In the genomic region with DNA sequence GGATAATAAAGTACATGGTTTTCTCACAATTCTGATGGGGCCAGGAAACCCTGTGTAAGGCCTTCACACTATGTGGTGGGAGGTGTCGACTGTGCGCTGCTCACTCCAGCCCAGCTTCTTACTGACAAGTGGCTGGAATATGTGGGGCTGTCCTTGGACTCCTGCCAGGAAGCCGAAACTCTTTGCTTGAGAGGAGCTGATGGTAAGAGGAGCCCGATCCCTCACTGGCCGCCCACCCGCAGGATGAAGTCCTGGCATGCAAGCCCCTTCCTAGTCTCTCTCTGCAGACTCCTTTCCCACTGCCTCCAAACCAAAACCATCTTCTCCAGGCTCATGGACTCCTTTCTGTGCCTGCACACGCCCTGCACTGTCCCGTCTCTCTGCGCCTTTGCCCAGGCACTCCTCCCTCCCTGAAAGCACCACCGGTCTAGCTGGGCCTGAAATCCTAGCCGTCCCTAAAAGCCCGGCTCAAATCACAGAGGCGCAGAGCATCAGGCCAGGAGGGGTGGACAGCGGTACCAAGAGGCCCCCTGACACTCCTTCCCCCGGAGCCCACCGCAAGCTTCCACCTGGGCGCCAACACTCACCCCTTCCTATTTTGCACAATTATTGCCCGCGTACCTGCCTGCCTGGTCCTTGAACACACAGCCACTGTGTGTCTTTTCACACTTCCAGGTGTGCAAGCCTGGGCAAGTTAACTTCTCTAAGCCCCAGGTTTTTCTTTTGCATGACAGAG, we compare ENCODE assay signal across 8 cellular contexts.
DNase-seq lines count a peak whose midpoint lies in the region; ATAC-seq and TF ChIP-seq lines count a peak whose summit lies in the region.
"Not testable (repeated sequence)": the region's sequence is repeated elsewhere in the genome, so short reads cannot be mapped to it uniquely, and the experiment has no call there.

No MANE protein-coding gene starts in this region.

- peak overlapping the region; percentile 89 to 94 (median 94) for H3K4me3 Mint-ChIP-seq in T-cell

- peak overlapping the region; percentile 82 to 86 for H3K27ac Mint-ChIP-seq in T-cell

- H3K36me3 ChIP-seq in Loucy (ENCODE audit: insufficient read depth, low read length) = peaks cover 26% of the 10 kb centered on the region; the same call in 1 of the 2 replicates
- peaks cover 0 to 30% of the 10 kb centered on the region in 2 donors for H3K36me3 ChIP-seq in psoas muscle (ENCODE audit: insufficient read depth in 1 of 2, low read depth in 1 of 2)
- not testable (repeated sequence) for H3K36me3 ChIP-seq in urinary bladder (ENCODE audit: insufficient read depth)

- H3K27ac ChIP-seq in psoas muscle = peak overlapping the region; percentile 86
- H3K27ac ChIP-seq in urinary bladder (ENCODE audit: low read depth) = not testable (repeated sequence)

- H3F3A ChIP-seq in Loucy (ENCODE audit: low read depth) = not testable (repeated sequence)

- H3K27me3 Mint-ChIP-seq in T-cell = not testable (repeated sequence)

- 9% methylated on average over 19 of the region's 19 CpGs for WGBS in lower leg skin, 2 donors
- WGBS in psoas muscle, 3 donors = 7 to 11% (median 9%) methylated on average over 15 to 19 of the region's 19 CpGs
- WGBS in urinary bladder = 10% methylated on average over 18 of the region's 19 CpGs

- not testable (repeated sequence) for ATAC-seq in T-cell (replicated peaks in 1 of 4); psoas muscle

- not testable (repeated sequence) for H3K9me2 ChIP-seq in Loucy (replicated peaks; ENCODE audit: low read depth, low read length)

- peaks cover 38% of the 10 kb centered on the region for H3K79me2 ChIP-seq in Loucy (ENCODE audit: insufficient read depth, low read length)

- peak overlapping the region; percentile 94 for H3K9ac ChIP-seq in Loucy (ENCODE audit: low read depth, low read length, poor library complexity, severe bottlenecking)

- intact Hi-C loops in lower leg skin (cut with DNase I; ENCODE audit: low total_unique reads); psoas muscle (cut with DNase I): not testable (repeated sequence)

- peaks cover 27% of the 10 kb centered on the region for H4K20me1 ChIP-seq in Loucy (ENCODE audit: insufficient read depth, low read length, poor library complexity, severe bottlenecking)

- not testable (repeated sequence) for H3K9me3 ChIP-seq in Loucy (ENCODE audit: insufficient read depth, low read depth, low read length); psoas muscle

- H3K4me2 ChIP-seq in Loucy (ENCODE audit: low read depth, low read length, poor library complexity, severe bottlenecking) = peak overlapping the region; percentile 93

- POLR2A ChIA-PET in T-cell (lab: Charles Lee) = interaction anchor here (0.6 to 0.7 kb wide), 2 partner anchors 17 to 640 kb away, joined by 3 to 6 read pairs; no protein-coding TSS in a partner anchor

- CTCF ChIA-PET in T-cell (lab: Charles Lee) = interaction anchor here (0.6 kb wide), 2 partner anchors 431 to 593 kb away, joined by 5 to 8 read pairs; no protein-coding TSS in a partner anchor

- TF ChIP-seq CTCF in Loucy (conservative IDR thresholded peaks at IDR 0.05; ENCODE audit: low read length); astrocyte of the spinal cord (IDR thresholded peaks at IDR 0.05; ENCODE audit: low read depth, low read length); fibroblast of pulmonary artery (IDR thresholded peaks at IDR 0.05; ENCODE audit: low read length, missing control alignments); lower leg skin (IDR thresholded peaks at IDR 0.05); psoas muscle (IDR thresholded peaks at IDR 0.05): not testable (repeated sequence)

- not testable (repeated sequence) for H3K27me3 ChIP-seq in Loucy (ENCODE audit: insufficient read depth, low read length, poor library complexity, severe bottlenecking); psoas muscle (ENCODE audit: insufficient read depth in 3 of 3, low read length in 2 of 3)

- peaks cover 40 to 47% (median 43%) of the 10 kb centered on the region in 3 donors for H3K4me1 Mint-ChIP-seq in T-cell

- not testable (repeated sequence) for H2AFZ ChIP-seq in Loucy (ENCODE audit: low read length)

- H3K4me1 ChIP-seq in Loucy (ENCODE audit: insufficient read depth, low read length, poor library complexity, severe bottlenecking) (peaks cover 36% of the 10 kb centered on the region), psoas muscle (peaks cover 24% of the 10 kb centered on the region)
- not testable (repeated sequence) for H3K4me1 ChIP-seq in urinary bladder (ENCODE audit: insufficient read depth)

- peaks cover 25% of the 10 kb centered on the region for H3K36me3 Mint-ChIP-seq in T-cell

- H3K9me3 Mint-ChIP-seq in T-cell = not testable (repeated sequence)

- peak overlapping the region; percentile 96 for H3K4me3 ChIP-seq in Loucy (ENCODE audit: low read length, poor library complexity, severe bottlenecking)
- peak overlapping the region; percentile 90 for H3K4me3 ChIP-seq in astrocyte of the spinal cord (ENCODE audit: low read depth, low read length)
- H3K4me3 ChIP-seq in fibroblast of pulmonary artery (replicated peaks; ENCODE audit: low read depth, low read length) = peak overlapping the region; percentile 72
- peak overlapping the region; percentile 82 for H3K4me3 ChIP-seq in lower leg skin (ENCODE audit: low read depth, poor library complexity, severe bottlenecking)
- H3K4me3 ChIP-seq in psoas muscle = peak overlapping the region; percentile 95
- peak overlapping the region; percentile 97 for H3K4me3 ChIP-seq in urinary bladder (ENCODE audit: low read depth, low read length)

- peak; percentile 62 for DNase-seq in Daoy (ENCODE audit: low read depth)
- not testable (repeated sequence) for DNase-seq in T-cell
- peak; percentile 62 for DNase-seq in astrocyte of the spinal cord (ENCODE audit: low read depth, low spot score)
- DNase-seq in fibroblast of pulmonary artery (ENCODE audit: low read depth) = peak; percentile 78
- peak; percentile 25 to 87 for DNase-seq in lower leg skin (ENCODE audit: low spot score in 2 of 2)
- DNase-seq in psoas muscle = peak; percentile 46 to 78

- in situ Hi-C loops in astrocyte of the spinal cord (cut with HindIII; ENCODE audit: low sequenced_read_pairs) = not testable (repeated sequence)

- not testable (repeated sequence) for TF ChIP-seq POLR2A in lower leg skin (IDR thresholded peaks at IDR 0.05)
